In the genomic region with DNA sequence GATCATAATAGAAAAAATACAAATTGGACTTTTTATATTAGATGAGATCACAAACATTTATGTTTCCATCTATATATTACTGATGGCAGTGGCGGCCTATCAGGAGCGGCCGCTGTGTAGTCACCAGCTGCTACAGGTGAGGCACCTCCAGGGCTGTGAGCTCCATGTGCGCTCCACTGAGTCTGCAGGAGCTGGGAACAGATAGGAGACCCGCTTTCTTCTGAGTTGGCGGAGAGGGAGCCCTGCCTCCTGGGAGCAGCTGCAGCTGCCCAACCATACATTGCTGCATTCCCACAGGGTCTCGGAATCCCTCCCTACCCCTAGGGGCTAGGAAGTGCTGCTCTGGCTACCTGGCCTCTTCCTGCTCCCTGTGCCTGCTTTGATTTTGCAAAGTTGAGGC, we compare ENCODE assay signal across 5 cellular contexts.
"Had no signal": no experiment of that assay in that cellular context is flagged by ENCODE, and none has a peak within 500 bp of the region (broad histone marks: within the 10 kb centered on the region; RNA-seq: fewer than 3 reads in every experiment).

No MANE protein-coding gene starts in this region.

- H3K27ac Mint-ChIP-seq: GM23338 had no signal

- ATAC-seq: GM23338, K562 had no signal

- H3K4me3 ChIP-seq: GM23338, K562 had no signal

- H3K4me1 Mint-ChIP-seq: GM23338, H9 had no signal

- H3K4me3 Mint-ChIP-seq: GM23338, H9 had no signal

- H2AFZ ChIP-seq: GM23338 had no signal

- H3K4me2 ChIP-seq: GM23338 had no signal

- DNase-seq: H9, HCEC 1CT, IMR-90 had no signal
